Comparison of ENCODE assay signal across 2 cellular contexts in the genomic region with DNA sequence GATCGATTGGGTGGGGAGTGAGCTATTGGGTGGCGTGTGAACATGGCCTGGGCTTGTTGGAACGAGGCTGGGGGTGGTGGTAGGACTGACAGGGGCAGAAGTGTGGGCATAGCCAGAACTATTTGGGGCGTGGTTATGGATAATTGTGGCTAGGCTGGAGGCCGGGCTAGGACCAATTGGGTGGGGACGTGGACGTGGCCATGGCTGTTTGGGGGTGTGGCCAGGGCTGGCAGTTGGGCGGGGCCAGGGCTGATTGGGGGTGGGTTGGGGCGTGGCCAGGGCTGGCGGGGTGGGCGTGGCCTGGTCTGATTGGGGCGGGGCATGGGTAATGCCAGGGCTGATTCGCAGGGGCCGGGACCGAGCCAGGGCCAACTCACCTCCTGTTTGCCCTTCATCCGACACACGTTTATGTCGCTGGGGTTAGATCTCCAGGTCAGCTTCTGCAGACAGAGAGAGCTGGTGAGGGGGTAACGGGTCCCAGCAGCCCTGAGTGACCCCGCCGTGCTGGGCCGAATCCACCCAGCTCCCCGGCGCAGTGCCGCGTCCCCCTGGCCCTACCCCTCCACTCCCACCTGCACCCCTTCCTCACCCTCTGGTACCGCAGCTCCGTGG.
TF ChIP-seq lines count a peak whose summit lies in the region.

No MANE protein-coding gene starts in this region.

TF ChIP-seq in A549, 52 proteins besides CTCF, POLR2A, EP300 and RAD21 (continued from another document):
- TF ChIP-seq, protein P1, sequence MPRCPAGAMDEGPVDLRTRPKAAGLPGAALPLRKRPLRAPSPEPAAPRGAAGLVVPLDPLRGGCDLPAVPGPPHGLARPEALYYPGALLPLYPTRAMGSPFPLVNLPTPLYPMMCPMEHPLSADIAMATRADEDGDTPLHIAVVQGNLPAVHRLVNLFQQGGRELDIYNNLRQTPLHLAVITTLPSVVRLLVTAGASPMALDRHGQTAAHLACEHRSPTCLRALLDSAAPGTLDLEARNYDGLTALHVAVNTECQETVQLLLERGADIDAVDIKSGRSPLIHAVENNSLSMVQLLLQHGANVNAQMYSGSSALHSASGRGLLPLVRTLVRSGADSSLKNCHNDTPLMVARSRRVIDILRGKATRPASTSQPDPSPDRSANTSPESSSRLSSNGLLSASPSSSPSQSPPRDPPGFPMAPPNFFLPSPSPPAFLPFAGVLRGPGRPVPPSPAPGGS (IDR thresholded peaks at IDR 0.05) = no peak
- no peak for TF ChIP-seq HOXB13 (CRISPR knock-in tag; IDR thresholded peaks at IDR 0.05; ENCODE audit: low read depth)
- no peak for TF ChIP-seq EHF (CRISPR knock-in tag; IDR thresholded peaks at IDR 0.05)
- no peak for TF ChIP-seq NR3C1 (IDR thresholded peaks at IDR 0.05)
- TF ChIP-seq, protein P2, sequence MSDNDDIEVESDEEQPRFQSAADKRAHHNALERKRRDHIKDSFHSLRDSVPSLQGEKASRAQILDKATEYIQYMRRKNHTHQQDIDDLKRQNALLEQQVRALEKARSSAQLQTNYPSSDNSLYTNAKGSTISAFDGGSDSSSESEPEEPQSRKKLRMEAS (IDR thresholded peaks at IDR 0.05) = no peak
- no peak for TF ChIP-seq HOXB5 (CRISPR knock-in tag; IDR thresholded peaks at IDR 0.05)
- TF ChIP-seq CHD4 (IDR thresholded peaks at IDR 0.05; ENCODE audit: borderline replicate concordance) = no peak
- TF ChIP-seq TFCP2L1 (CRISPR knock-in tag; IDR thresholded peaks at IDR 0.05) = no peak
- no peak for TF ChIP-seq ZSCAN20 (CRISPR knock-in tag; IDR thresholded peaks at IDR 0.05)
- no peak for TF ChIP-seq SMC3 (IDR thresholded peaks at IDR 0.05)
- no peak for TF ChIP-seq EHMT2 (IDR thresholded peaks at IDR 0.05; ENCODE audit: low read depth)
- TF ChIP-seq HEYL (CRISPR knock-in tag; IDR thresholded peaks at IDR 0.05) = no peak
- no peak for TF ChIP-seq RFX5 (IDR thresholded peaks at IDR 0.05)
- TF ChIP-seq PHF8 (IDR thresholded peaks at IDR 0.05; ENCODE audit: borderline replicate concordance, low read depth) = no peak

TF ChIP-seq in GM23338, 12 proteins besides CTCF, POLR2A, EP300 and RAD21 (continued from another document):
- TF ChIP-seq POLR2AphosphoS5 (IDR thresholded peaks at IDR 0.05; ENCODE audit: low read depth) (no peak), NANOG (IDR thresholded peaks at IDR 0.05; ENCODE audit: borderline replicate concordance) (no peak), EZH2 (IDR thresholded peaks at IDR 0.05; ENCODE audit: low read depth, unreplicated experiment) (no peak), ZNF114 (CRISPR knock-in tag; IDR thresholded peaks at IDR 0.05) (no peak), CREB1 (CRISPR knock-in tag; IDR thresholded peaks at IDR 0.05; ENCODE audit: low read depth) (no peak), EZH2phosphoT487 (IDR thresholded peaks at IDR 0.05; ENCODE audit: unreplicated experiment) (no peak)
- TF ChIP-seq, protein P3, sequence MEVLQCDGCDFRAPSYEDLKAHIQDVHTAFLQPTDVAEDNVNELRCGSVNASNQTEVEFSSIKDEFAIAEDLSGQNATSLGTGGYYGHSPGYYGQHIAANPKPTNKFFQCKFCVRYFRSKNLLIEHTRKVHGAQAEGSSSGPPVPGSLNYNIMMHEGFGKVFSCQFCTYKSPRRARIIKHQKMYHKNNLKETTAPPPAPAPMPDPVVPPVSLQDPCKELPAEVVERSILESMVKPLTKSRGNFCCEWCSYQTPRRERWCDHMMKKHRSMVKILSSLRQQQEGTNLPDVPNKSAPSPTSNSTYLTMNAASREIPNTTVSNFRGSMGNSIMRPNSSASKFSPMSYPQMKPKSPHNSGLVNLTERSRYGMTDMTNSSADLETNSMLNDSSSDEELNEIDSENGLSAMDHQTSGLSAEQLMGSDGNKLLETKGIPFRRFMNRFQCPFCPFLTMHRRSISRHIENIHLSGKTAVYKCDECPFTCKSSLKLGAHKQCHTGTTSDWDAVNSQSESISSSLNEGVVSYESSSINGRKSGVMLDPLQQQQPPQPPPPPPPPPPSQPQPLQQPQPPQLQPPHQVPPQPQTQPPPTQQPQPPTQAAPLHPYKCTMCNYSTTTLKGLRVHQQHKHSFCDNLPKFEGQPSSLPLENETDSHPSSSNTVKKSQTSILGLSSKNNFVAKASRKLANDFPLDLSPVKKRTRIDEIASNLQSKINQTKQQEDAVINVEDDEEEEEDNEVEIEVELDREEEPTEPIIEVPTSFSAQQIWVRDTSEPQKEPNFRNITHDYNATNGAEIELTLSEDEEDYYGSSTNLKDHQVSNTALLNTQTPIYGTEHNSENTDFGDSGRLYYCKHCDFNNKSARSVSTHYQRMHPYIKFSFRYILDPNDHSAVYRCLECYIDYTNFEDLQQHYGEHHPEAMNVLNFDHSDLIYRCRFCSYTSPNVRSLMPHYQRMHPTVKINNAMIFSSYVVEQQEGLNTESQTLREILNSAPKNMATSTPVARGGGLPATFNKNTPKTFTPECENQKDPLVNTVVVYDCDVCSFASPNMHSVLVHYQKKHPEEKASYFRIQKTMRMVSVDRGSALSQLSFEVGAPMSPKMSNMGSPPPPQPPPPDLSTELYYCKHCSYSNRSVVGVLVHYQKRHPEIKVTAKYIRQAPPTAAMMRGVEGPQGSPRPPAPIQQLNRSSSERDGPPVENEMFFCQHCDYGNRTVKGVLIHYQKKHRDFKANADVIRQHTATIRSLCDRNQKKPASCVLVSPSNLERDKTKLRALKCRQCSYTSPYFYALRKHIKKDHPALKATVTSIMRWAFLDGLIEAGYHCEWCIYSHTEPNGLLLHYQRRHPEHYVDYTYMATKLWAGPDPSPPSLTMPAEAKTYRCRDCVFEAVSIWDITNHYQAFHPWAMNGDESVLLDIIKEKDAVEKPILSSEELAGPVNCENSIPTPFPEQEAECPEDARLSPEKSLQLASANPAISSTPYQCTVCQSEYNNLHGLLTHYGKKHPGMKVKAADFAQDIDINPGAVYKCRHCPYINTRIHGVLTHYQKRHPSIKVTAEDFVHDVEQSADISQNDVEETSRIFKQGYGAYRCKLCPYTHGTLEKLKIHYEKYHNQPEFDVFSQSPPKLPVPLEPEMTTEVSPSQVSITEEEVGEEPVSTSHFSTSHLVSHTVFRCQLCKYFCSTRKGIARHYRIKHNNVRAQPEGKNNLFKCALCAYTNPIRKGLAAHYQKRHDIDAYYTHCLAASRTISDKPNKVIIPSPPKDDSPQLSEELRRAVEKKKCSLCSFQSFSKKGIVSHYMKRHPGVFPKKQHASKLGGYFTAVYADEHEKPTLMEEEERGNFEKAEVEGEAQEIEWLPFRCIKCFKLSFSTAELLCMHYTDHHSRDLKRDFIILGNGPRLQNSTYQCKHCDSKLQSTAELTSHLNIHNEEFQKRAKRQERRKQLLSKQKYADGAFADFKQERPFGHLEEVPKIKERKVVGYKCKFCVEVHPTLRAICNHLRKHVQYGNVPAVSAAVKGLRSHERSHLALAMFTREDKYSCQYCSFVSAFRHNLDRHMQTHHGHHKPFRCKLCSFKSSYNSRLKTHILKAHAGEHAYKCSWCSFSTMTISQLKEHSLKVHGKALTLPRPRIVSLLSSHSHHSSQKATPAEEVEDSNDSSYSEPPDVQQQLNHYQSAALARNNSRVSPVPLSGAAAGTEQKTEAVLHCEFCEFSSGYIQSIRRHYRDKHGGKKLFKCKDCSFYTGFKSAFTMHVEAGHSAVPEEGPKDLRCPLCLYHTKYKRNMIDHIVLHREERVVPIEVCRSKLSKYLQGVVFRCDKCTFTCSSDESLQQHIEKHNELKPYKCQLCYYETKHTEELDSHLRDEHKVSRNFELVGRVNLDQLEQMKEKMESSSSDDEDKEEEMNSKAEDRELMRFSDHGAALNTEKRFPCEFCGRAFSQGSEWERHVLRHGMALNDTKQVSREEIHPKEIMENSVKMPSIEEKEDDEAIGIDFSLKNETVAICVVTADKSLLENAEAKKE (CRISPR knock-in tag; IDR thresholded peaks at IDR 0.05) = no peak
